Comparison of ENCODE assay signal across 13 cellular contexts in genomic region chr6:56660374-56660730, GRCh38. TPM values are rescaled to one million over a fixed set of nuclear protein-coding genes. Genes with fewer than 3 reads are reported as not detected.
DNase-seq lines count a peak whose midpoint lies in the region; ATAC-seq and TF ChIP-seq lines count a peak whose summit lies in the region.
"Had no signal": no experiment of that assay in that cellular context is flagged by ENCODE, and none has a peak within 500 bp of the region (broad histone marks: within the 10 kb centered on the region; RNA-seq: fewer than 3 reads in every experiment).

No MANE protein-coding gene starts in this region.

- peaks cover 12% of the 10 kb centered on the region for H3K4me1 ChIP-seq in mesendoderm (ENCODE audit: control insufficient read depth, low read depth, low read length)
- peaks cover 3% of the 10 kb centered on the region; the same call in 1 of the 2 replicates for H3K4me1 ChIP-seq in BE2C

- H3K4me3 Mint-ChIP-seq in activated T-helper 2 cell treated with anti-CD3 and anti-CD28 coated beads, Interferon-gamma antibody, Interleukin-2, Interleukin-4, amounts not matched to agents 10 μg/mL and 5 μg/mL and 100 μg/mL, durations not matched to agents 14 hours and 24 hours and 36 hours (ENCODE audit: low read depth) = no peak overlapping the region
- H3K4me3 Mint-ChIP-seq: T-helper 17 cell had no signal

- H3K79me1 ChIP-seq in mesendoderm (ENCODE audit: low read length) = peaks cover 2% of the 10 kb centered on the region

- no peak overlapping the region for H3K9ac ChIP-seq in mesendoderm (ENCODE audit: low read length)

- no peak overlapping the region for H2AK5ac ChIP-seq in mesendoderm (ENCODE audit: low read length)

- TF ChIP-seq CTCF in RWPE1 (conservative IDR thresholded peaks at IDR 0.05; ENCODE audit: low read depth) (no peak), BE2C (IDR thresholded peaks at IDR 0.05; ENCODE audit: low read depth, low read length) (no peak)

- H3K36me3 Mint-ChIP-seq in activated T-helper 2 cell treated with anti-CD3 and anti-CD28 coated beads, Interferon-gamma antibody, Interleukin-2, Interleukin-4, amounts not matched to agents 10 μg/mL and 5 μg/mL and 100 μg/mL, durations not matched to agents 14 hours and 24 hours and 36 hours (ENCODE audit: low read depth) = no peaks in the 10 kb centered on the region

- H3K27me3 ChIP-seq in mesendoderm (ENCODE audit: insufficient read depth, low read length, poor library complexity) (no peaks in the 10 kb centered on the region), BE2C (no peaks in the 10 kb centered on the region)
- H3K27me3 ChIP-seq: pancreas had no signal

- TF ChIP-seq POLR2A in erythroblast (IDR thresholded peaks at IDR 0.05; ENCODE audit: low read length) = no peak

- POLR2A ChIA-PET in RWPE1 (lab: Yijun Ruan, JAX; ENCODE audit: low non-redundant PET) = no interaction called here

- CTCF ChIA-PET in RWPE1 (lab: Yijun Ruan, JAX) = no interaction called here

- no peaks in the 10 kb centered on the region for H3K9me3 Mint-ChIP-seq in activated T-helper 2 cell treated with anti-CD3 and anti-CD28 coated beads, Interferon-gamma antibody, Interleukin-2, Interleukin-4, amounts not matched to agents 10 μg/mL and 5 μg/mL and 100 μg/mL, durations not matched to agents 14 hours and 24 hours and 36 hours

- no peaks in the 10 kb centered on the region for H3K27me3 Mint-ChIP-seq in activated T-helper 2 cell treated with anti-CD3 and anti-CD28 coated beads, Interferon-gamma antibody, Interleukin-2, Interleukin-4, amounts not matched to agents 10 μg/mL and 5 μg/mL and 100 μg/mL, durations not matched to agents 14 hours and 24 hours and 36 hours (ENCODE audit: low read depth)
- H3K27me3 Mint-ChIP-seq: T-helper 17 cell had no signal

- H3K9me3 ChIP-seq in BE2C = no peaks in the 10 kb centered on the region
- H3K9me3 ChIP-seq: pancreas had no signal

- H3K36me3 ChIP-seq in mesendoderm (ENCODE audit: control insufficient read depth, insufficient read depth, low read length) = no peaks in the 10 kb centered on the region
- no peaks in the 10 kb centered on the region for H3K36me3 ChIP-seq in BE2C
- H3K36me3 ChIP-seq: pancreas had no signal

- no peak overlapping the region for H3K27ac Mint-ChIP-seq in activated T-helper 2 cell treated with anti-CD3 and anti-CD28 coated beads, Interferon-gamma antibody, Interleukin-2, Interleukin-4, amounts not matched to agents 10 μg/mL and 5 μg/mL and 100 μg/mL, durations not matched to agents 14 hours and 24 hours and 36 hours
- H3K27ac Mint-ChIP-seq: T-helper 17 cell had no signal

- no peak overlapping the region for H3K56ac ChIP-seq in mesendoderm (ENCODE audit: low read length)

- DNase-seq in RWPE1 (ENCODE audit: low spot score) = peak; percentile 59
- DNase-seq in mesendoderm = no peak
- no peak for DNase-seq in erythroblast (lab: John Stamatoyannopoulos, UW)
- DNase-seq in BE2C = no peak
- no peak for DNase-seq in activated T-helper 2 cell treated with anti-CD3 and anti-CD28 coated beads, Interferon-gamma antibody, Interleukin-2, Interleukin-4, amounts not matched to agents 10 μg/mL and 5 μg/mL and 100 μg/mL, durations not matched to agents 14 hours and 24 hours and 36 hours (ENCODE audit: low spot score)
- DNase-seq in COLO668 (lab: John Stamatoyannopoulos, UW; ENCODE audit: unreplicated experiment) = no peak
- DNase-seq: MV-4-11, NCI-H226, pancreas, T-helper 17 cell had no signal

- no peak overlapping the region for H4K8ac ChIP-seq in mesendoderm (ENCODE audit: low read depth, low read length)

- no peak overlapping the region for H2BK15ac ChIP-seq in mesendoderm (replicated peaks; ENCODE audit: low read depth)

- peak overlapping the region; percentile 10 for H2BK5ac ChIP-seq in mesendoderm (ENCODE audit: low read length)

- H4K5ac ChIP-seq in mesendoderm (ENCODE audit: low read length) = no peak overlapping the region

- H3K79me2 ChIP-seq in mesendoderm (ENCODE audit: control insufficient read depth, insufficient read depth, low read length) = no peaks in the 10 kb centered on the region

- H3K27ac ChIP-seq in RWPE1 (peak overlapping the region; percentile 55), mesendoderm (ENCODE audit: low read depth, low read length) (peak overlapping the region; percentile 11)
- H3K27ac ChIP-seq: pancreas had no signal

- WGBS in mesendoderm (ENCODE audit: extremely low coverage, insufficient coverage, low lambda C conversion rate) = no CpG with 5 or more reads among the region's 3 CpGs

- no peak overlapping the region for H3K23ac ChIP-seq in mesendoderm (ENCODE audit: low read length)

- H3K4me1 Mint-ChIP-seq in activated T-helper 2 cell treated with anti-CD3 and anti-CD28 coated beads, Interferon-gamma antibody, Interleukin-2, Interleukin-4, amounts not matched to agents 10 μg/mL and 5 μg/mL and 100 μg/mL, durations not matched to agents 14 hours and 24 hours and 36 hours (ENCODE audit: low read depth) = peaks cover 11% of the 10 kb centered on the region

- no peak overlapping the region for H3K4me2 ChIP-seq in mesendoderm (ENCODE audit: low read length)

- intact Hi-C loops in activated T-helper 2 cell treated with anti-CD3 and anti-CD28 coated beads, Interferon-gamma antibody, Interleukin-2, Interleukin-4, amounts not matched to agents 10 μg/mL and 5 μg/mL and 100 μg/mL, durations not matched to agents 14 hours and 24 hours and 36 hours (cut with micrococcal nuclease) = no loop called here

- H3K4me3 ChIP-seq in mesendoderm (ENCODE audit: low read length) (no peak overlapping the region), BE2C (ENCODE audit: low read depth, low read length) (no peak overlapping the region)
- H3K4me3 ChIP-seq: pancreas had no signal

- H3K4ac ChIP-seq in mesendoderm (ENCODE audit: low read depth, low read length) = no peak overlapping the region

- no peak overlapping the region for H2BK120ac ChIP-seq in mesendoderm (ENCODE audit: low read depth, low read length)

- peak overlapping the region; percentile 39 for H3K18ac ChIP-seq in mesendoderm (ENCODE audit: low read length)

- ATAC-seq in GM18511 (IDR thresholded peaks at IDR 0.05; ENCODE audit: unreplicated experiment) (peak; percentile 51), HG02678 (IDR thresholded peaks at IDR 0.05; ENCODE audit: unreplicated experiment) (peak; percentile 23)
- ATAC-seq: Panc1, T-helper 17 cell had no signal

RNA-seq across cellular contexts. Expression of gene DST, which starts 17.7 kb away (rescaled TPM):
- 21.8 TPM for polyA plus RNA-seq in mesendoderm (2013, experiment 1 of 2)
- polyA plus RNA-seq in mesendoderm (2013, experiment 2 of 2) = 20.8 TPM
- polyA plus RNA-seq in BE2C (2012; ENCODE audit: insufficient read depth, insufficient read length, low read depth) = 91.0 TPM
- total RNA-seq in activated T-helper 2 cell treated with anti-CD3 and anti-CD28 coated beads, Interferon-gamma antibody, Interleukin-2, Interleukin-4, amounts not matched to agents 10 μg/mL and 5 μg/mL and 100 μg/mL, durations not matched to agents 14 hours and 24 hours and 36 hours = 7.2 and 11.8 TPM in 2 replicates
